In the genomic region with DNA sequence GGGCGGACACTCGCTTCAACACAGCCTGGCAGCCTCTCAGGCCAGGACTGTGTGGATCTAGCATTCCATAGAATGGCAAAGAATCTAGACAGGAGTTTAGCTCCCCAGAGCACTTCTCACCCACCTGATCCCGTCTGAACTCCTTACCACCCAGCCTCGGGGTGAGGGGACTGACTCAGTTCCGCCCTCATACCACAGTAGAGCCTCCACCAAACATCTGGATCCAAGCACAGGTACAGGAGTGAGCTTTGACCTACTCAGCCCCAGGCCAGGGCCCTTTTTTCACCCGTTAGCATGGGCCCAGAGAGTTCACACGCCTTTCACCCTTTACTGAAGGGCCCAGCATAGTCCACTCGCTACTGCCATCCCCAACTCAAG, we compare ENCODE assay signal across 1 cellular context.
TF ChIP-seq lines count a peak whose summit lies in the region.

No MANE protein-coding gene starts in this region.

TF ChIP-seq in SK-N-SH, 30 proteins besides CTCF, POLR2A, EP300 and RAD21 (continued from another document):
- TF ChIP-seq, protein P1, sequence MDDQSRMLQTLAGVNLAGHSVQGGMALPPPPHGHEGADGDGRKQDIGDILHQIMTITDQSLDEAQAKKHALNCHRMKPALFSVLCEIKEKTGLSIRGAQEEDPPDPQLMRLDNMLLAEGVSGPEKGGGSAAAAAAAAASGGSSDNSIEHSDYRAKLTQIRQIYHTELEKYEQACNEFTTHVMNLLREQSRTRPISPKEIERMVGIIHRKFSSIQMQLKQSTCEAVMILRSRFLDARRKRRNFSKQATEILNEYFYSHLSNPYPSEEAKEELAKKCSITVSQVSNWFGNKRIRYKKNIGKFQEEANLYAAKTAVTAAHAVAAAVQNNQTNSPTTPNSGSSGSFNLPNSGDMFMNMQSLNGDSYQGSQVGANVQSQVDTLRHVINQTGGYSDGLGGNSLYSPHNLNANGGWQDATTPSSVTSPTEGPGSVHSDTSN (IDR thresholded peaks at IDR 0.05), result no peak
- no peak for TF ChIP-seq NRF1 (IDR thresholded peaks at IDR 0.05; ENCODE audit: low read depth, low read length)
- TF ChIP-seq TAF1 (IDR thresholded peaks at IDR 0.05; ENCODE audit: borderline replicate concordance, low read depth, low read length), result no peak
